ENCODE assay signal across 7 cellular contexts in genomic region chr14:47674148-47674545, GRCh38. TPM values are rescaled to one million over a fixed set of nuclear protein-coding genes. Genes with fewer than 3 reads are reported as not detected.
DNase-seq lines count a peak whose midpoint lies in the region; FAIRE-seq and TF ChIP-seq lines count a peak whose summit lies in the region.

No MANE protein-coding gene starts in this region.

- H3K36me3 ChIP-seq in ES-I3 (ENCODE audit: insufficient read depth, low read length) (no peaks in the 10 kb centered on the region), trophoblast cell (ENCODE audit: control insufficient read depth in 1 of 2, insufficient read depth in 2 of 2, low read length in 2 of 2) (no peaks in the 10 kb centered on the region), colonic mucosa (no peaks in the 10 kb centered on the region), Caco-2 (ENCODE audit: control insufficient read depth, insufficient read depth, low read length) (no peaks in the 10 kb centered on the region), kidney (ENCODE audit: control insufficient read depth in 1 of 2, insufficient read depth in 2 of 2, low read length in 2 of 2) (no peaks in the 10 kb centered on the region)

- POLR2A ChIA-PET in Caco-2 (lab: Charles Lee) = no interaction called here

- H3K18ac ChIP-seq in trophoblast cell (ENCODE audit: low read length) = no peak overlapping the region

- H2AK5ac ChIP-seq in trophoblast cell (ENCODE audit: low read length) = no peak overlapping the region

- WGBS in trophoblast cell (ENCODE audit: extremely low coverage, insufficient coverage, insufficient read length) = no CpG with 5 or more reads among the region's 36 CpGs

- no peak for FAIRE-seq in kidney (lab: Jason Lieb, UNC)

- H3K4me2 ChIP-seq in trophoblast cell (ENCODE audit: low read length) = peak overlapping the region; percentile 98

- H3K27ac ChIP-seq in trophoblast cell (ENCODE audit: low read depth, low read length) (no peak overlapping the region), colonic mucosa (no peak overlapping the region), kidney (ENCODE audit: low read depth in 2 of 2, low read length in 2 of 2) (no peak overlapping the region)

- H3K4me3 ChIP-seq in epithelial cell of proximal tubule (ENCODE audit: low read depth, low read length) = peak overlapping the region; percentile 41
- H3K4me3 ChIP-seq in trophoblast cell (ENCODE audit: low read depth, low read length) = peak overlapping the region; percentile 72
- no peak overlapping the region for H3K4me3 ChIP-seq in colonic mucosa
- no peak overlapping the region for H3K4me3 ChIP-seq in Caco-2 (ENCODE audit: low read depth, low read length)
- H3K4me3 ChIP-seq in kidney (ENCODE audit: low read length in 2 of 2) = no peak overlapping the region

- no peaks in the 10 kb centered on the region for H3K4me1 Mint-ChIP-seq in Caco-2 (ENCODE audit: low read depth, unreplicated experiment)

- H2BK120ac ChIP-seq in trophoblast cell (ENCODE audit: insufficient read depth, low read length, poor library complexity) = no peak overlapping the region

- BruUV-seq in Caco-2 (replicated peaks; lab: Mats Ljungman, UMichigan) = no TSS peak

- H3K14ac ChIP-seq in trophoblast cell (ENCODE audit: low read length) = no peak overlapping the region

- H3K4ac ChIP-seq in trophoblast cell (ENCODE audit: low read depth, low read length) = no peak overlapping the region

- no peak overlapping the region for H3K4me3 Mint-ChIP-seq in Caco-2 (ENCODE audit: unreplicated experiment)

- H2BK5ac ChIP-seq in trophoblast cell (ENCODE audit: low read depth, low read length, poor library complexity) = no peak overlapping the region

- H4K91ac ChIP-seq in trophoblast cell (ENCODE audit: low read depth, low read length) = no peak overlapping the region

- no peaks in the 10 kb centered on the region for H3K9me3 Mint-ChIP-seq in Caco-2 (ENCODE audit: unreplicated experiment)

- H4K8ac ChIP-seq in trophoblast cell (ENCODE audit: low read depth, low read length) = no peak overlapping the region

- CTCF ChIA-PET in Caco-2 (lab: Charles Lee) = no interaction called here

- TF ChIP-seq CTCF in epithelial cell of proximal tubule (conservative IDR thresholded peaks at IDR 0.05; ENCODE audit: low read depth, low read length) = no peak
- no peak for TF ChIP-seq CTCF in colonic mucosa (IDR thresholded peaks at IDR 0.05)
- no peak for TF ChIP-seq CTCF in Caco-2 (IDR thresholded peaks at IDR 0.05; ENCODE audit: insufficient read depth in 1 of 2, low read depth in 1 of 2, low read length in 1 of 2, severe bottlenecking in 1 of 2, unreplicated experiment in 1 of 2)
- no peak for TF ChIP-seq CTCF in kidney (IDR thresholded peaks at IDR 0.05; ENCODE audit: borderline replicate concordance, extremely low read depth, insufficient read depth)

- H3K36me3 Mint-ChIP-seq in Caco-2 (ENCODE audit: insufficient read depth, unreplicated experiment) = no peaks in the 10 kb centered on the region

- peaks cover 46% of the 10 kb centered on the region for H3K27me3 ChIP-seq in trophoblast cell (ENCODE audit: insufficient read depth, low read length)
- H3K27me3 ChIP-seq in colonic mucosa = peaks cover 11% of the 10 kb centered on the region
- H3K27me3 ChIP-seq in Caco-2 (replicated peaks; ENCODE audit: control insufficient read depth, insufficient read depth, low read length) = no peaks in the 10 kb centered on the region

- no peak overlapping the region for H2BK12ac ChIP-seq in trophoblast cell (ENCODE audit: low read length)

- H4K12ac ChIP-seq in trophoblast cell (ENCODE audit: low read depth, low read length) = no peak overlapping the region

- H3K27me3 Mint-ChIP-seq in Caco-2 (ENCODE audit: insufficient read depth, unreplicated experiment) = no peaks in the 10 kb centered on the region

- peaks cover 3% of the 10 kb centered on the region; the same call in 1 of the 2 replicates for H3K4me1 ChIP-seq in ES-I3 (ENCODE audit: insufficient read depth, low read length)
- H3K4me1 ChIP-seq in trophoblast cell (ENCODE audit: control insufficient read depth in 1 of 2, insufficient read depth in 2 of 2, low read length in 2 of 2) = peaks cover 15 to 16% of the 10 kb centered on the region in 2 experiments
- H3K4me1 ChIP-seq in colonic mucosa = no peaks in the 10 kb centered on the region
- no peaks in the 10 kb centered on the region for H3K4me1 ChIP-seq in Caco-2
- peaks cover 0 to 4% of the 10 kb centered on the region in 2 donors for H3K4me1 ChIP-seq in kidney (ENCODE audit: control insufficient read depth in 1 of 2, insufficient read depth in 1 of 2, low read depth in 1 of 2, low read length in 2 of 2)

- H2AFZ ChIP-seq in trophoblast cell (ENCODE audit: insufficient read depth, low read length, poor library complexity) = peak overlapping the region; percentile 56

- H3K27ac Mint-ChIP-seq in Caco-2 (ENCODE audit: unreplicated experiment) = no peak overlapping the region

- H3K23ac ChIP-seq in trophoblast cell (ENCODE audit: low read length) = no peak overlapping the region

- H3K9me3 ChIP-seq in ES-I3 (ENCODE audit: control insufficient read depth, insufficient read depth, low read length) (no peaks in the 10 kb centered on the region), trophoblast cell (ENCODE audit: insufficient read depth, low read depth, low read length) (no peaks in the 10 kb centered on the region), colonic mucosa (no peaks in the 10 kb centered on the region), Caco-2 (no peaks in the 10 kb centered on the region), kidney (ENCODE audit: control insufficient read depth in 1 of 2, low read length in 2 of 2) (no peaks in the 10 kb centered on the region)

- H3K79me2 ChIP-seq in trophoblast cell (ENCODE audit: control insufficient read depth, insufficient read depth, low read length, poor library complexity) = no peaks in the 10 kb centered on the region

- DNase-seq in NCI-H1105 (lab: John Stamatoyannopoulos, UW) (peak; percentile 27), epithelial cell of proximal tubule (ENCODE audit: low read depth) (no peak), trophoblast cell (no peak), colonic mucosa (no peak), Caco-2 (no peak), kidney (no peak)

- no peaks in the 10 kb centered on the region for H3K79me1 ChIP-seq in trophoblast cell (ENCODE audit: low read length)

- H3K9ac ChIP-seq in ES-I3 (ENCODE audit: low read depth, low read length) = peak overlapping the region; percentile 78; the same call in 1 of the 2 replicates
- no peak overlapping the region for H3K9ac ChIP-seq in trophoblast cell (ENCODE audit: low read length)
- H3K9ac ChIP-seq in colonic mucosa (ENCODE audit: low read depth in 2 of 2, low read length in 2 of 2) = no peak overlapping the region
- H3K9ac ChIP-seq in kidney (ENCODE audit: low read length in 2 of 2) = no peak overlapping the region

- intact Hi-C loops in colonic mucosa (cut with DNase I) (no loop called here), Caco-2 (cut with micrococcal nuclease; ENCODE audit: unreplicated experiment) (no loop called here), kidney (cut with DNase I) (no loop called here)

RNA-seq across cellular contexts. Expression of gene MDGA2, which starts 1.3 kb away (rescaled TPM):
- 0.07 and 0.23 TPM in 2 replicates for total RNA-seq in epithelial cell of proximal tubule
- polyA plus RNA-seq in trophoblast cell (2013) = 0.01 and 0.04 TPM in 2 replicates
- total RNA-seq in colonic mucosa = not detected
- total RNA-seq in Caco-2 (2022) = not detected in 2 replicates
- 0.41 TPM for total RNA-seq in kidney
- polyA plus RNA-seq in kidney (ENCODE audit: insufficient read depth, low read depth, low replicate concordance) = not detected

Comparison
In these comparisons a context has a peak if more than half of its experiments do, and no peak if none do; other contexts are left out.
1. H3K4me3 ChIP-seq: peak in epithelial cell of proximal tubule (single experiment) and trophoblast cell (single experiment); none in colonic mucosa (single experiment), Caco-2 (single experiment) and kidney (0 of 2).